Comparison of ENCODE assay signal across 1 cellular context in the genomic region with DNA sequence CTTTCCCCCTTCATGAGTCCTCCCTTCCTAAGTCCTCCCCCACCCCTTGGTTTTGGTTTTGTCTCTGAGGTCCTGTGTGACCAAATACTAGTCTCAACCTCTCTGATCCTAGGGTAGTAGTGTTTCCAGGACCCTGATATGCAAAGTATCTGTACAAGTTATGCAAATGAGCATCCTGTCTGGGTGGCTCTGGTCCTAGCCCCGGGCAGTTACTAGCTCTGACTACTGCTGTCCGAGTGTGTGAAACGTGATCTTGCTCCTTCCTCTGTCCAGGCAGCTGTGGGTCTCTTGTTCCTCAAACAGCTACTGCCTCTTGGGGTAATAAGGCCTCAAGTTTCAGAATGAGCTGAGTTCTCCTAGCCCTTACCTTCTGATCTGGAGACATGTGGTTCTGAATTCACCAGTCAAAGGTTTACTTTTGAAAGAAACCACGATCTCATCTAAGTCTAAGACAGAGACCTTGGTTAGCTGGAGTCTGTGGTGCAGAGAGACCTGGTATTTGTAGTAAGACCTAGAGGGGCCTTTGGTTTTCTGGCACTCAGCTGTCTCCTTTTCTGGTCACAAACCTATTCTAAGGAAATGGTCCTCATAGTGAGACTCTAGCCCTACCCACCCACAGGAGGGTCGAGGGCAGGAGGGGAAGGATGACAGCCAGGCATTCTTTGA.
TF ChIP-seq lines count a peak whose summit lies in the region.

No MANE protein-coding gene starts in this region.

TF ChIP-seq in GM12878, 131 proteins besides CTCF, POLR2A, EP300 and RAD21 (continued from another document):
- TF ChIP-seq, protein P1, sequence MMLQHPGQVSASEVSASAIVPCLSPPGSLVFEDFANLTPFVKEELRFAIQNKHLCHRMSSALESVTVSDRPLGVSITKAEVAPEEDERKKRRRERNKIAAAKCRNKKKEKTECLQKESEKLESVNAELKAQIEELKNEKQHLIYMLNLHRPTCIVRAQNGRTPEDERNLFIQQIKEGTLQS (IDR thresholded peaks at IDR 0.05; ENCODE audit: borderline replicate concordance, extremely low read depth, low read depth, low read length), result no peak
- TF ChIP-seq NFXL1 (IDR thresholded peaks at IDR 0.05; ENCODE audit: borderline replicate concordance) (peak; percentile 96), ZBED1 (IDR thresholded peaks at IDR 0.05; ENCODE audit: borderline replicate concordance) (peak; percentile 81; the same call in 1 of the 2 replicates), STAT1 (conservative IDR thresholded peaks at IDR 0.05) (0 out of 2 replicates have a peak, but pooled peaks have one; percentile 10), CBX5 (IDR thresholded peaks at IDR 0.05; ENCODE audit: low read depth) (peak; percentile 82; the same call in 1 of the 2 replicates), CREB1 (IDR thresholded peaks at IDR 0.05; ENCODE audit: low read depth) (0 out of 2 replicates have a peak, but pooled peaks have one; percentile 46), TCF3 (IDR thresholded peaks at IDR 0.05; ENCODE audit: borderline replicate concordance, insufficient read depth, low read depth, low read length) (peak; percentile 80), ATF7 (IDR thresholded peaks at IDR 0.05; ENCODE audit: low read depth) (peak; percentile 76), PML (IDR thresholded peaks at IDR 0.05; ENCODE audit: low read length) (peak; percentile 64), CBX3 (IDR thresholded peaks at IDR 0.05; ENCODE audit: borderline replicate concordance, low read depth) (no peak), JUNB (IDR thresholded peaks at IDR 0.05) (peak; percentile 62; the same call in 1 of the 2 replicates), SMAD5 (IDR thresholded peaks at IDR 0.05; ENCODE audit: low read depth) (no peak), RAD51 (IDR thresholded peaks at IDR 0.05) (peak; percentile 82), NBN (IDR thresholded peaks at IDR 0.05) (peak; percentile 90; the same call in 1 of the 2 replicates), HDAC6 (IDR thresholded peaks at IDR 0.05; ENCODE audit: unreplicated experiment) (no peak), SP1 (IDR thresholded peaks at IDR 0.05; ENCODE audit: low read depth, low read length) (peak; percentile 38), PAX5 (IDR thresholded peaks at IDR 0.05; ENCODE audit: borderline replicate concordance, low read depth, low read length) (peak; percentile 72; the same call in 1 of the 2 replicates), NR2F1 (conservative IDR thresholded peaks at IDR 0.05) (peak; percentile 73), BCL11A (IDR thresholded peaks at IDR 0.05; ENCODE audit: low read depth, low read length) (0 out of 2 replicates have a peak, but pooled peaks have one; percentile 9), FOS (IDR thresholded peaks at IDR 0.05; ENCODE audit: borderline replicate concordance, extremely low read depth, insufficient read length) (no peak), MXI1 (IDR thresholded peaks at IDR 0.05; ENCODE audit: low read depth, low read length) (no peak), PAX8 (IDR thresholded peaks at IDR 0.05) (no peak), KLF5 (IDR thresholded peaks at IDR 0.05; ENCODE audit: partially characterized antibody) (no peak), SUZ12 (IDR thresholded peaks at IDR 0.05; ENCODE audit: unreplicated experiment) (no peak), ZSCAN29 (IDR thresholded peaks at IDR 0.05) (peak; percentile 41; the same call in 1 of the 2 replicates), MEF2A (IDR thresholded peaks at IDR 0.05; ENCODE audit: insufficient read depth, low read depth, low read length) (peak; percentile 60; the same call in 1 of the 2 replicates), POLR2AphosphoS5 (IDR thresholded peaks at IDR 0.05; ENCODE audit: low read length) (peak; percentile 72), ZNF217 (IDR thresholded peaks at IDR 0.05) (peak; percentile 96), CREM (IDR thresholded peaks at IDR 0.05; ENCODE audit: low read depth) (peak; percentile 57; the same call in 1 of the 2 replicates), NR2C1 (IDR thresholded peaks at IDR 0.05) (no peak), IKZF2 (IDR thresholded peaks at IDR 0.05) (peak; percentile 87 to 90), NFIC (IDR thresholded peaks at IDR 0.05; ENCODE audit: low read depth, low read length) (peak; percentile 57), MTA2 (IDR thresholded peaks at IDR 0.05; ENCODE audit: low read depth) (peak; percentile 78), ZNF207 (IDR thresholded peaks at IDR 0.05; ENCODE audit: borderline replicate concordance) (no peak), MEF2B (IDR thresholded peaks at IDR 0.05; ENCODE audit: partially characterized antibody, poor library complexity, severe bottlenecking) (peak; percentile 70), CBFB (IDR thresholded peaks at IDR 0.05; ENCODE audit: low read depth) (0 out of 2 replicates have a peak, but pooled peaks have one; percentile 74), SIX5 (IDR thresholded peaks at IDR 0.05; ENCODE audit: low read depth, low read length, severe bottlenecking) (peak; percentile 51), IRF4 (IDR thresholded peaks at IDR 0.05; ENCODE audit: low read depth, low read length) (peak; percentile 80)
- TF ChIP-seq, protein P2, sequence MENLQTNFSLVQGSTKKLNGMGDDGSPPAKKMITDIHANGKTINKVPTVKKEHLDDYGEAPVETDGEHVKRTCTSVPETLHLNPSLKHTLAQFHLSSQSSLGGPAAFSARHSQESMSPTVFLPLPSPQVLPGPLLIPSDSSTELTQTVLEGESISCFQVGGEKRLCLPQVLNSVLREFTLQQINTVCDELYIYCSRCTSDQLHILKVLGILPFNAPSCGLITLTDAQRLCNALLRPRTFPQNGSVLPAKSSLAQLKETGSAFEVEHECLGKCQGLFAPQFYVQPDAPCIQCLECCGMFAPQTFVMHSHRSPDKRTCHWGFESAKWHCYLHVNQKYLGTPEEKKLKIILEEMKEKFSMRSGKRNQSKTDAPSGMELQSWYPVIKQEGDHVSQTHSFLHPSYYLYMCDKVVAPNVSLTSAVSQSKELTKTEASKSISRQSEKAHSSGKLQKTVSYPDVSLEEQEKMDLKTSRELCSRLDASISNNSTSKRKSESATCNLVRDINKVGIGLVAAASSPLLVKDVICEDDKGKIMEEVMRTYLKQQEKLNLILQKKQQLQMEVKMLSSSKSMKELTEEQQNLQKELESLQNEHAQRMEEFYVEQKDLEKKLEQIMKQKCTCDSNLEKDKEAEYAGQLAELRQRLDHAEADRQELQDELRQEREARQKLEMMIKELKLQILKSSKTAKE (IDR thresholded peaks at IDR 0.05; ENCODE audit: low read depth, poor library complexity, severe bottlenecking), result peak; percentile 90
- TF ChIP-seq, protein P3, sequence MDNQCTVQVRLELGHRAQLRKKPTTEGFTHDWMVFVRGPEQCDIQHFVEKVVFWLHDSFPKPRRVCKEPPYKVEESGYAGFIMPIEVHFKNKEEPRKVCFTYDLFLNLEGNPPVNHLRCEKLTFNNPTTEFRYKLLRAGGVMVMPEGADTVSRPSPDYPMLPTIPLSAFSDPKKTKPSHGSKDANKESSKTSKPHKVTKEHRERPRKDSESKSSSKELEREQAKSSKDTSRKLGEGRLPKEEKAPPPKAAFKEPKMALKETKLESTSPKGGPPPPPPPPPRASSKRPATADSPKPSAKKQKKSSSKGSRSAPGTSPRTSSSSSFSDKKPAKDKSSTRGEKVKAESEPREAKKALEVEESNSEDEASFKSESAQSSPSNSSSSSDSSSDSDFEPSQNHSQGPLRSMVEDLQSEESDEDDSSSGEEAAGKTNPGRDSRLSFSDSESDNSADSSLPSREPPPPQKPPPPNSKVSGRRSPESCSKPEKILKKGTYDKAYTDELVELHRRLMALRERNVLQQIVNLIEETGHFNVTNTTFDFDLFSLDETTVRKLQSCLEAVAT (IDR thresholded peaks at IDR 0.05), result peak; percentile 72; the same call in 1 of the 2 replicates
- TF ChIP-seq, protein P4, sequence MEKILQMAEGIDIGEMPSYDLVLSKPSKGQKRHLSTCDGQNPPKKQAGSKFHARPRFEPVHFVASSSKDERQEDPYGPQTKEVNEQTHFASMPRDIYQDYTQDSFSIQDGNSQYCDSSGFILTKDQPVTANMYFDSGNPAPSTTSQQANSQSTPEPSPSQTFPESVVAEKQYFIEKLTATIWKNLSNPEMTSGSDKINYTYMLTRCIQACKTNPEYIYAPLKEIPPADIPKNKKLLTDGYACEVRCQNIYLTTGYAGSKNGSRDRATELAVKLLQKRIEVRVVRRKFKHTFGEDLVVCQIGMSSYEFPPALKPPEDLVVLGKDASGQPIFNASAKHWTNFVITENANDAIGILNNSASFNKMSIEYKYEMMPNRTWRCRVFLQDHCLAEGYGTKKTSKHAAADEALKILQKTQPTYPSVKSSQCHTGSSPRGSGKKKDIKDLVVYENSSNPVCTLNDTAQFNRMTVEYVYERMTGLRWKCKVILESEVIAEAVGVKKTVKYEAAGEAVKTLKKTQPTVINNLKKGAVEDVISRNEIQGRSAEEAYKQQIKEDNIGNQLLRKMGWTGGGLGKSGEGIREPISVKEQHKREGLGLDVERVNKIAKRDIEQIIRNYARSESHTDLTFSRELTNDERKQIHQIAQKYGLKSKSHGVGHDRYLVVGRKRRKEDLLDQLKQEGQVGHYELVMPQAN (conservative IDR thresholded peaks at IDR 0.05), result peak; percentile 40; the same call in 1 of the 2 replicates
- TF ChIP-seq, protein P5, sequence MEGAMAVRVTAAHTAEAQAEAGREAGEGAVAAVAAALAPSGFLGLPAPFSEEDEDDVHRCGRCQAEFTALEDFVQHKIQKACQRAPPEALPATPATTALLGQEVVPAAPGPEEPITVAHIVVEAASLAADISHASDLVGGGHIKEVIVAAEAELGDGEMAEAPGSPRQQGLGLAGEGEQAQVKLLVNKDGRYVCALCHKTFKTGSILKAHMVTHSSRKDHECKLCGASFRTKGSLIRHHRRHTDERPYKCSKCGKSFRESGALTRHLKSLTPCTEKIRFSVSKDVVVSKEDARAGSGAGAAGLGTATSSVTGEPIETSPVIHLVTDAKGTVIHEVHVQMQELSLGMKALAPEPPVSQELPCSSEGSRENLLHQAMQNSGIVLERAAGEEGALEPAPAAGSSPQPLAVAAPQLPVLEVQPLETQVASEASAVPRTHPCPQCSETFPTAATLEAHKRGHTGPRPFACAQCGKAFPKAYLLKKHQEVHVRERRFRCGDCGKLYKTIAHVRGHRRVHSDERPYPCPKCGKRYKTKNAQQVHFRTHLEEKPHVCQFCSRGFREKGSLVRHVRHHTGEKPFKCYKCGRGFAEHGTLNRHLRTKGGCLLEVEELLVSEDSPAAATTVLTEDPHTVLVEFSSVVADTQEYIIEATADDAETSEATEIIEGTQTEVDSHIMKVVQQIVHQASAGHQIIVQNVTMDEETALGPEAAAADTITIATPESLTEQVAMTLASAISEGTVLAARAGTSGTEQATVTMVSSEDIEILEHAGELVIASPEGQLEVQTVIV (IDR thresholded peaks at IDR 0.05; ENCODE audit: borderline replicate concordance, partially characterized antibody), result no peak
